ENCODE assay signal across 33 cellular contexts in genomic region chr11:69062169-69062855, GRCh38. TPM values are rescaled to one million over a fixed set of nuclear protein-coding genes. Genes with fewer than 3 reads are reported as not detected.
"Had no signal": no experiment of that assay in that cellular context is flagged by ENCODE, and none has a peak within 500 bp of the region (broad histone marks: within the 10 kb centered on the region; RNA-seq: fewer than 3 reads in every experiment).

No MANE protein-coding gene starts in this region.

- H3K4me3 Mint-ChIP-seq: activated CD4-positive, alpha-beta memory T cell treated with anti-CD3 and anti-CD28 coated beads for 36 hours; activated CD4-positive, alpha-beta T cell treated with anti-CD3 and anti-CD28 coated beads, Interleukin-2, amount 10 ng/mL, durations not matched to agents 7 days and 5 days; activated naive CD4-positive, alpha-beta T cell treated with anti-CD3 and anti-CD28 coated beads for 36 hours; activated naive CD8-positive, alpha-beta T cell; activated naive CD8-positive, alpha-beta T cell treated with anti-CD3 and anti-CD28 coated beads, Interleukin-2, amount 50 U/mL, for 24 hours; activated T-cell treated with anti-CD3 and anti-CD28 coated beads, Interleukin-2, amount 50 U/mL, for 4 hours; IgD-negative memory B cell; T-helper 2 cell treated with Interferon-gamma antibody and Interleukin-4, amounts not matched to agents 5 μg/mL and 100 μg/mL, for 36 hours had no signal

- H3K36me3 Mint-ChIP-seq: activated CD4-positive, alpha-beta memory T cell treated with anti-CD3 and anti-CD28 coated beads for 36 hours; activated naive CD8-positive, alpha-beta T cell; IgD-negative memory B cell had no signal

- H3K27me3 Mint-ChIP-seq: activated CD4-positive, alpha-beta memory T cell treated with anti-CD3 and anti-CD28 coated beads for 36 hours; activated CD4-positive, alpha-beta T cell treated with anti-CD3 and anti-CD28 coated beads, Interleukin-2, amount 10 ng/mL, durations not matched to agents 7 days and 5 days; activated naive CD8-positive, alpha-beta T cell; activated naive CD8-positive, alpha-beta T cell treated with anti-CD3 and anti-CD28 coated beads, Interleukin-2, amount 50 U/mL, for 24 hours; IgD-negative memory B cell had no signal

- H3K27ac Mint-ChIP-seq: activated CD4-positive, alpha-beta memory T cell treated with anti-CD3 and anti-CD28 coated beads for 36 hours; activated CD4-positive, alpha-beta T cell treated with anti-CD3 and anti-CD28 coated beads, Interleukin-2, amount 10 ng/mL, durations not matched to agents 7 days and 5 days; activated naive CD4-positive, alpha-beta T cell treated with anti-CD3 and anti-CD28 coated beads for 36 hours; activated naive CD8-positive, alpha-beta T cell; activated naive CD8-positive, alpha-beta T cell treated with anti-CD3 and anti-CD28 coated beads, Interleukin-2, amount 50 U/mL, for 24 hours; IgD-negative memory B cell; T-helper 2 cell treated with Interferon-gamma antibody and Interleukin-4, amounts not matched to agents 5 μg/mL and 100 μg/mL, for 36 hours had no signal

- H3K9me3 Mint-ChIP-seq: activated CD4-positive, alpha-beta memory T cell treated with anti-CD3 and anti-CD28 coated beads for 36 hours; activated CD4-positive, alpha-beta T cell treated with anti-CD3 and anti-CD28 coated beads, Interleukin-2, amount 10 ng/mL, durations not matched to agents 7 days and 5 days; activated naive CD4-positive, alpha-beta T cell treated with anti-CD3 and anti-CD28 coated beads for 36 hours; activated naive CD8-positive, alpha-beta T cell treated with anti-CD3 and anti-CD28 coated beads, Interleukin-2, amount 50 U/mL, for 24 hours; activated T-cell treated with anti-CD3 and anti-CD28 coated beads, Interleukin-2, amount 50 U/mL, for 4 hours; activated T-helper 1 cell treated with anti-CD3 and anti-CD28 coated beads, Interleukin-12 subunit alpha, Interleukin-12 subunit beta, Interleukin-2, Interleukin-4 antibody, amounts not matched to agents 30 ng/mL and 10 ng/mL and 1 ng/mL, durations not matched to agents 14 hours and 24 hours and 36 hours; IgD-negative memory B cell; T-helper 2 cell treated with Interferon-gamma antibody and Interleukin-4, amounts not matched to agents 5 μg/mL and 100 μg/mL, for 36 hours had no signal

- DNase-seq: activated CD4-positive, alpha-beta memory T cell treated with anti-CD3 and anti-CD28 coated beads for 36 hours; activated CD4-positive, alpha-beta T cell treated with anti-CD3 and anti-CD28 coated beads, Interleukin-2, amount 10 ng/mL, durations not matched to agents 7 days and 5 days; activated CD8-positive, alpha-beta memory T cell treated with anti-CD3 and anti-CD28 coated beads, Interleukin-2, amount 50 U/mL, for 4 hours; activated gamma-delta T cell treated with Interleukin-2 at 50 U/mL for 16 hours; activated naive CD4-positive, alpha-beta T cell treated with anti-CD3 and anti-CD28 coated beads for 36 hours; activated naive CD8-positive, alpha-beta T cell treated with anti-CD3 and anti-CD28 coated beads, Interleukin-2, amount 50 U/mL, for 24 hours; activated T-cell treated with anti-CD3 and anti-CD28 coated beads for 4 hours; activated T-cell treated with anti-CD3 and anti-CD28 coated beads, Interleukin-2, amount 50 U/mL, for 4 hours; amniotic stem cell; aorta; brain microvascular endothelial cell; Karpas-422; KBM-7; MG63; NCI-H1048; NCI-H1105 treated with DMSO at 0.1 percent for 48 hours; NCI-H1436 treated with DMSO at 0.1 percent for 48 hours; NCI-H1694 treated with DMSO at 0.1 percent for 48 hours; NCI-H2029; NCI-H2171; NCI-H510A; NCI-H526; NCI-H748 treated with DMSO at 0.1 percent for 48 hours; NK-92 treated with Interleukin-12 subunit alpha and Interleukin-12 subunit beta, amount 100 ng/mL, for 24 hours; PC-3; Peyer's patch; RPMI8226; SW 1271 had no signal

- ATAC-seq: activated naive CD8-positive, alpha-beta T cell treated with anti-CD3 and anti-CD28 coated beads, Interleukin-2, amount 50 U/mL, for 24 hours; activated T-cell treated with anti-CD3 and anti-CD28 coated beads, Interleukin-2, amount 50 U/mL, for 4 hours; PC-3 had no signal

- H3K4me1 Mint-ChIP-seq: activated CD4-positive, alpha-beta T cell treated with anti-CD3 and anti-CD28 coated beads, Interleukin-2, amount 10 ng/mL, durations not matched to agents 7 days and 5 days; activated naive CD8-positive, alpha-beta T cell treated with anti-CD3 and anti-CD28 coated beads, Interleukin-2, amount 50 U/mL, for 24 hours had no signal

RNA-seq across cellular contexts. Expression of gene MRGPRF, which starts 49.3 kb away (rescaled TPM):
- total RNA-seq: activated CD4-positive, alpha-beta memory T cell treated with anti-CD3 and anti-CD28 coated beads for 36 hours; activated CD4-positive, alpha-beta T cell treated with anti-CD3 and anti-CD28 coated beads, Interleukin-2, amount 10 ng/mL, durations not matched to agents 7 days and 5 days; activated naive CD4-positive, alpha-beta T cell treated with anti-CD3 and anti-CD28 coated beads for 36 hours; activated T-helper 1 cell treated with anti-CD3 and anti-CD28 coated beads, Interleukin-12 subunit alpha, Interleukin-12 subunit beta, Interleukin-2, Interleukin-4 antibody, amounts not matched to agents 30 ng/mL and 10 ng/mL and 1 ng/mL, durations not matched to agents 14 hours and 24 hours and 36 hours; PC-3; T-helper 1 cell treated with Interleukin-12 subunit alpha and Interleukin-12 subunit beta and Interleukin-4 antibody, amounts not matched to agents 30 ng/mL and 1 ng/mL, for 36 hours had no signal
